In the genomic region with DNA sequence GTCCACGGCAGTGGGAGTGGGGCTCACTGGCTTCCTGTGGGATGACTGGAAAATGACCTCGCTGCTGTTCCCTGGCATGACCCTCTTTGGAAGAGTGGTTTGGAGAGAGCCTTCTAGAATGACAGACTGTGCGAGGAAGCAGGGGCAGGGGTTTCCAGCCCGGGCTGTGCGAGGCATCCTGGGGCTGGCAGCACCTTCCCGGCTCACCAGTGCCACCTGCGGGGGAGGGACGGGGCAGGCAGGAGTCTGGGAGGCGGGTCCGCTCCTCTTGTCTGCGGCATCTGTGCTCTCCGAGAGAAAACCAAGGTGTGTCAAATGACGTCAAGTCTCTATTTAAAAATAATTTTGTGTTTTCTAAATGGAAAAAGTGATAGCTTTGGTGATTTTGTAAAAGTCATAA, we compare ENCODE assay signal across 8 cellular contexts. TPM values are rescaled to one million over a fixed set of nuclear protein-coding genes. Genes with fewer than 3 reads are reported as not detected.
DNase-seq lines count a peak whose midpoint lies in the region; ATAC-seq lines count a peak whose summit lies in the region.

No MANE protein-coding gene starts in this region.

- intact Hi-C loops in Right ventricle myocardium superior (cut with DNase I), result no loop called here

- peak; percentile 80 for ATAC-seq in Right ventricle myocardium superior (ENCODE audit: poor library complexity)
- no peak for ATAC-seq in GM21717 (IDR thresholded peaks at IDR 0.05; ENCODE audit: unreplicated experiment)
- ATAC-seq in GM21390 (IDR thresholded peaks at IDR 0.05; ENCODE audit: unreplicated experiment), result no peak

- peak; percentile 71 to 74 for DNase-seq in NCI-H2081 (lab: John Stamatoyannopoulos, UW)
- DNase-seq in NCI-H2081 treated with DMSO at 0.1 percent for 48 hours (lab: John Stamatoyannopoulos, UW), result no peak
- DNase-seq in NOMO-1 treated with dmso at 0.1 percent for 144 hours (lab: John Stamatoyannopoulos, UW; ENCODE audit: unreplicated experiment), result peak; percentile 25
- DNase-seq in activated T-cell treated with anti-CD3 and anti-CD28 coated beads, Interleukin-2, amount 50 U/mL, for 48 hours, result peak; percentile 93 to 94
- DNase-seq in Right ventricle myocardium superior, result peak; percentile 78
- DNase-seq in stimulated activated CD4-positive, alpha-beta T cell treated with anti-CD3 and anti-CD28 coated beads, Interleukin-1b, Interleukin-23, amount 100 ng/mL, for 1 hour (ENCODE audit: low read depth in 2 of 2), result peak; percentile 63 to 76

RNA-seq across cellular contexts. Expression of a gene that starts 7.8 kb away (rescaled TPM):
- total RNA-seq in Right ventricle myocardium superior, result 29.9 TPM

RNA-seq across cellular contexts. Expression of a gene that starts 32.6 kb away (rescaled TPM):
- total RNA-seq in Right ventricle myocardium superior, result 5.1 TPM

RNA-seq across cellular contexts. Expression of a gene that starts 32.7 kb away (rescaled TPM):
- total RNA-seq in Right ventricle myocardium superior, result 13.4 TPM
